8 cellular contexts compared by ENCODE assay signal in the genomic region with DNA sequence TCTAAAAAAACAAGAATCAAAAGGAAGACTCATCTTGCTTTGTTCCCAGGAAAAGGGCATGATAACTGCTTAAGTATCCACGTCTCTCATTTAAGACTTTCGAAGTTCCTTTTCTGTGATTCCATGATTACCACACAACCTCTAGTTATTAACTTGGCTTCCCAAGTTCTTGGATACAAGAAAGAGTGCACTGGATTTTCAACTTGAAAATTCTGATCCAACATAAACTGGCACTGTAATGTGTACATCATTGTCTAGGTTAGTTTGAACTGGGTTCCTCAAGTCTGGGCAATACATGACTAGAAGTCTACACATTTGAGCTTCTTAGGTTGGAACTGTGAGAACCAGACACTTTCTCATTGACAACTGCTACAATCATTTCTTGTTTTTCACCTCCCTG. TPM values are rescaled to one million over a fixed set of nuclear protein-coding genes. Genes with fewer than 3 reads are reported as not detected.
DNase-seq lines count a peak whose midpoint lies in the region; ATAC-seq and TF ChIP-seq lines count a peak whose summit lies in the region.

No MANE protein-coding gene starts in this region.

- peak overlapping the region; percentile 86; the same call in 1 of the 2 replicates for H3K23ac ChIP-seq in IMR-90 (ENCODE audit: low read depth, low read length)

- no peak overlapping the region for H2AK5ac ChIP-seq in IMR-90 (ENCODE audit: low read depth, low read length)

- peaks cover 0 to 21% (median 14%) of the 10 kb centered on the region in 8 donors for H3K9me3 Mint-ChIP-seq in CD4-positive, alpha-beta memory T cell
- peaks cover 0 to 27% (median 3%) of the 10 kb centered on the region in 9 donors for H3K9me3 Mint-ChIP-seq in naive thymus-derived CD8-positive, alpha-beta T cell

- H3K9ac ChIP-seq in IMR-90 (ENCODE audit: low read depth, low read length): peak overlapping the region; percentile 82; the same call in 1 of the 2 replicates
- H3K9ac ChIP-seq in mammary epithelial cell (ENCODE audit: insufficient read depth, low read length): peak overlapping the region; percentile 94

- peak overlapping the region; percentile 71 for H3K14ac ChIP-seq in IMR-90 (replicated peaks; ENCODE audit: low read depth, low read length)

- H3K36me3 ChIP-seq in CD4-positive, alpha-beta memory T cell (ENCODE audit: insufficient read depth, low read length): no peaks in the 10 kb centered on the region
- H3K36me3 ChIP-seq in IMR-90 (ENCODE audit: control insufficient read depth, insufficient read depth, low read length): no peaks in the 10 kb centered on the region
- no peaks in the 10 kb centered on the region for H3K36me3 ChIP-seq in mammary epithelial cell (ENCODE audit: insufficient read depth, low read length)

- no CpG with 5 or more reads among the region's 2 CpGs for WGBS in IMR-90 (ENCODE audit: extremely low coverage in 2 of 2, insufficient read length in 1 of 2), 2 experiments
- WGBS in mammary epithelial cell (ENCODE audit: low coverage, missing lambda C conversion rate): 25% methylated on average over 2 of the region's 2 CpGs

- H4K20me1 ChIP-seq in IMR-90 (ENCODE audit: insufficient read depth, low read length): peaks cover 21% of the 10 kb centered on the region
- H4K20me1 ChIP-seq in mammary epithelial cell (ENCODE audit: insufficient read depth, low read length): no peaks in the 10 kb centered on the region

- no peak for ATAC-seq in IMR-90 (ENCODE audit: low read depth)
- ATAC-seq in naive thymus-derived CD8-positive, alpha-beta T cell: no peak
- no peak for ATAC-seq in HG02678 (IDR thresholded peaks at IDR 0.05; ENCODE audit: unreplicated experiment)
- no peak for ATAC-seq in HG03342 (IDR thresholded peaks at IDR 0.05; ENCODE audit: unreplicated experiment)

- dilution Hi-C loops in IMR-90 (cut with HindIII; ENCODE audit: low sequenced_read_pairs, unreplicated experiment) (no loop called here), mammary epithelial cell (cut with HindIII; ENCODE audit: low sequenced_read_pairs) (no loop called here)

- BruUV-seq in IMR-90 (replicated peaks; lab: Mats Ljungman, UMichigan) (no TSS peak), mammary epithelial cell (replicated peaks; lab: Mats Ljungman, UMichigan) (no TSS peak)

- in situ Hi-C loops in IMR-90 (cut with MboI; ENCODE audit: low sequenced_read_pairs): loop anchor here (10.0 kb wide), 1 partner anchor 175 kb away; a partner anchor contains a TSS
- in situ Hi-C loops in mammary epithelial cell (cut with MboI; ENCODE audit: low sequenced_read_pairs in 2 of 2): no loop called here

- CTCF ChIA-PET in CD4-positive, alpha-beta memory T cell (lab: Charles Lee; ENCODE audit: partially characterized antibody): interaction anchor here (2.1 to 3.3 kb wide), 2 partner anchors 64 to 293 kb away, joined by 10 to 13 read pairs; a partner anchor contains a TSS
- CTCF ChIA-PET in IMR-90 (lab: Yijun Ruan, JAX): no interaction called here
- CTCF ChIA-PET in mammary epithelial cell (lab: Charles Lee; ENCODE audit: low non-redundant PET): no interaction called here

- POLR2A ChIA-PET in CD4-positive, alpha-beta memory T cell (lab: Charles Lee; ENCODE audit: partially characterized antibody): interaction anchor here (0.9 to 4.9 kb wide), 7 partner anchors 9 to 298 kb away, joined by 3 to 77 read pairs (median 20); a partner anchor contains a TSS
- POLR2A ChIA-PET in IMR-90 (lab: Charles Lee; ENCODE audit: unreplicated experiment): no interaction called here
- POLR2A ChIA-PET in naive thymus-derived CD8-positive, alpha-beta T cell (lab: Charles Lee): interaction anchor here (1.0 to 4.8 kb wide), 4 partner anchors 28 to 124 kb away, joined by 3 to 60 read pairs (median 11); a partner anchor contains a TSS

- H3K4ac ChIP-seq in IMR-90 (ENCODE audit: low read depth, low read length): peak overlapping the region; percentile 10; the same call in 1 of the 2 replicates

- intact Hi-C loops in CD4-positive, alpha-beta memory T cell (cut with micrococcal nuclease): loop anchor here (5.0 kb wide), 1 partner anchor 307 kb away; no protein-coding TSS in a partner anchor
- intact Hi-C loops in IMR-90 (cut with micrococcal nuclease) (loop anchor here (5.0 kb wide), 2 partner anchors 127 to 307 kb away; no protein-coding TSS in a partner anchor), mammary epithelial cell (cut with micrococcal nuclease) (loop anchor here (5.0 kb wide), 1 partner anchor 63 kb away; a partner anchor contains a TSS)

- H3K79me2 ChIP-seq in mammary epithelial cell (ENCODE audit: insufficient read depth, low read length): peaks cover 94% of the 10 kb centered on the region

- no peak overlapping the region for H3K18ac ChIP-seq in IMR-90 (ENCODE audit: low read depth, low read length)

- H2BK20ac ChIP-seq in IMR-90 (ENCODE audit: low read depth, low read length): no peak overlapping the region

- DNase-seq in CD4-positive, alpha-beta memory T cell: no peak
- no peak for DNase-seq in IMR-90
- peak; percentile 21 for DNase-seq in mammary epithelial cell
- DNase-seq in naive thymus-derived CD8-positive, alpha-beta T cell: no peak
- DNase-seq in putamen (ENCODE audit: low spot score): no peak
- DNase-seq in T1000 (lab: John Stamatoyannopoulos, UW): no peak

- no peak for TF ChIP-seq RAD21 in IMR-90 (IDR thresholded peaks at IDR 0.05; ENCODE audit: low read length)

- peaks cover 84% of the 10 kb centered on the region for H3K4me1 ChIP-seq in CD4-positive, alpha-beta memory T cell (ENCODE audit: insufficient read depth, low read length)
- H3K4me1 ChIP-seq in IMR-90 (ENCODE audit: control insufficient read depth, insufficient read depth, low read length): no peaks in the 10 kb centered on the region; the same call in 1 of the 2 replicates
- H3K4me1 ChIP-seq in mammary epithelial cell (ENCODE audit: insufficient read depth, low read length): peaks cover 6% of the 10 kb centered on the region

- H3K4me2 ChIP-seq in IMR-90 (ENCODE audit: low read depth, low read length) (peak overlapping the region; percentile 32), mammary epithelial cell (ENCODE audit: insufficient read depth, low read depth, low read length) (peak overlapping the region; percentile 91)

- H4K8ac ChIP-seq in IMR-90 (ENCODE audit: low read depth in 2 of 2, low read length in 2 of 2): no peak overlapping the region

- H3K27me3 Mint-ChIP-seq in CD4-positive, alpha-beta memory T cell: no peaks in the 10 kb centered on the region
- H3K27me3 Mint-ChIP-seq in naive thymus-derived CD8-positive, alpha-beta T cell: no peaks in the 10 kb centered on the region

- no peak overlapping the region for H3K56ac ChIP-seq in IMR-90 (ENCODE audit: extremely low read depth, insufficient read depth, low read length)

- H3K4me1 Mint-ChIP-seq in CD4-positive, alpha-beta memory T cell: peaks cover 41 to 53% (median 47%) of the 10 kb centered on the region in 4 donors
- peaks cover 12 to 71% (median 47%) of the 10 kb centered on the region in 4 donors for H3K4me1 Mint-ChIP-seq in naive thymus-derived CD8-positive, alpha-beta T cell

- no peak overlapping the region for H2AFZ ChIP-seq in IMR-90 (replicated peaks; ENCODE audit: low read length, poor library complexity)
- peak overlapping the region; percentile 38 for H2AFZ ChIP-seq in mammary epithelial cell (ENCODE audit: low read depth, low read length)

- no peak overlapping the region for H2BK120ac ChIP-seq in IMR-90 (ENCODE audit: low read depth, low read length)

- H4K91ac ChIP-seq in IMR-90 (ENCODE audit: insufficient read depth, low read depth, low read length): no peak overlapping the region

- peaks cover 10 to 47% of the 10 kb centered on the region in 2 experiments for H3K79me1 ChIP-seq in IMR-90 (ENCODE audit: low read depth in 1 of 2, low read length in 2 of 2)

- 0 out of 2 replicates have a peak, but pooled peaks cover 2% of the 10 kb centered on the region for H3K9me1 ChIP-seq in IMR-90 (ENCODE audit: insufficient read depth, low read length)

- peak overlapping the region; percentile 28 for H2BK5ac ChIP-seq in IMR-90 (ENCODE audit: low read depth, low read length, poor library complexity, severe bottlenecking)

- peak overlapping the region in 3 of 7 donors; percentile 49 to 89 (median 64) for H3K27ac Mint-ChIP-seq in CD4-positive, alpha-beta memory T cell
- H3K27ac Mint-ChIP-seq in naive thymus-derived CD8-positive, alpha-beta T cell: peak overlapping the region in 7 of 10 donors; percentile 34 to 85 (median 68)

- peak overlapping the region in 1 of 2 donors; percentile 93 for H3K4me3 ChIP-seq in CD4-positive, alpha-beta memory T cell (ENCODE audit: low read length in 2 of 2)
- H3K4me3 ChIP-seq in IMR-90 (ENCODE audit: insufficient read depth, low read depth, low read length) (peak overlapping the region; percentile 68), mammary epithelial cell (replicated peaks in 1 of 3; ENCODE audit: insufficient read depth in 1 of 3, low read depth in 2 of 3, low read length in 3 of 3) (peak overlapping the region; percentile 72 to 95 (median 86))

- no peak overlapping the region for H3K4me3 Mint-ChIP-seq in CD4-positive, alpha-beta memory T cell
- H3K4me3 Mint-ChIP-seq in naive thymus-derived CD8-positive, alpha-beta T cell: peak overlapping the region in 2 of 10 donors; percentile 5 to 53

- no peak overlapping the region for H2AK9ac ChIP-seq in IMR-90 (replicated peaks; ENCODE audit: low read depth, low read length, poor library complexity)

- no peaks in the 10 kb centered on the region for H3K27me3 ChIP-seq in CD4-positive, alpha-beta memory T cell (ENCODE audit: insufficient read depth, low read length)
- H3K27me3 ChIP-seq in IMR-90 (ENCODE audit: control insufficient read depth, insufficient read depth, low read length) (no peaks in the 10 kb centered on the region), mammary epithelial cell (ENCODE audit: insufficient read depth, low read length) (no peaks in the 10 kb centered on the region)

- TF ChIP-seq CTCF in IMR-90 (conservative IDR thresholded peaks at IDR 0.05; ENCODE audit: low read depth, low read length) (no peak), mammary epithelial cell (conservative IDR thresholded peaks at IDR 0.05 in 1 of 2, IDR thresholded peaks at IDR 0.05 in 1 of 2; ENCODE audit: extremely low read depth in 1 of 2, insufficient read depth in 1 of 2, low read depth in 1 of 2, low read length in 2 of 2) (no peak)

- H3K36me3 Mint-ChIP-seq in CD4-positive, alpha-beta memory T cell: peaks cover 10 to 18% of the 10 kb centered on the region in 2 donors
- peaks cover 12 to 26% (median 25%) of the 10 kb centered on the region in 3 donors for H3K36me3 Mint-ChIP-seq in naive thymus-derived CD8-positive, alpha-beta T cell

- H3K9me3 ChIP-seq in CD4-positive, alpha-beta memory T cell (ENCODE audit: control insufficient read depth in 1 of 2, low read length in 2 of 2): no peaks in the 10 kb centered on the region
- H3K9me3 ChIP-seq in IMR-90 (ENCODE audit: control insufficient read depth, insufficient read depth, low read length): no peaks in the 10 kb centered on the region
- H3K9me3 ChIP-seq in mammary epithelial cell (replicated peaks; ENCODE audit: insufficient read depth, low read length): no peaks in the 10 kb centered on the region

- H4K5ac ChIP-seq in IMR-90 (ENCODE audit: low read depth, low read length): no peak overlapping the region

- H2BK15ac ChIP-seq in IMR-90 (ENCODE audit: low read depth, low read length): no peak overlapping the region

- no peak for TF ChIP-seq POLR2A in IMR-90 (IDR thresholded peaks at IDR 0.05; ENCODE audit: low read depth, low read length)

- peak overlapping the region; percentile 28 for H3K27ac ChIP-seq in CD4-positive, alpha-beta memory T cell (ENCODE audit: low read depth, low read length)
- H3K27ac ChIP-seq in IMR-90 (ENCODE audit: insufficient read depth, low read length) (peak overlapping the region; percentile 2; the same call in 1 of the 2 replicates), mammary epithelial cell (ENCODE audit: insufficient read depth, low read depth, low read length) (peak overlapping the region; percentile 84)

RNA-seq across cellular contexts. Expression of a gene that starts 1.6 kb away (rescaled TPM):
- total RNA-seq in CD4-positive, alpha-beta memory T cell: 10 to 100 TPM; 38.4 to 40.6 TPM
- 10 to 100 TPM; 44.5 to 69.9 TPM for polyA plus RNA-seq in CD4-positive, alpha-beta memory T cell
- 7.7 and 11.4 TPM in 2 replicates for total RNA-seq in IMR-90 (2012; rRNA removed)
- polyA plus RNA-seq in IMR-90 (2012; rRNA removed): 2.5 and 2.9 TPM in 2 replicates
- 0.67 and 1.2 TPM in 2 replicates for polyA plus RNA-seq in IMR-90 (2012; cell fraction: cytosol; rRNA removed)
- polyA plus RNA-seq in IMR-90 (2012; cell fraction: nucleus; rRNA removed; ENCODE audit: low replicate concordance): 0.92 and 3.3 TPM in 2 replicates
- total RNA-seq in mammary epithelial cell: 10 to 100 TPM; 10.2 to 20.3 TPM
- 2.8 TPM for polyA plus RNA-seq in mammary epithelial cell
- polyA minus RNA-seq in mammary epithelial cell: 4.3 TPM
- total RNA-seq in naive thymus-derived CD8-positive, alpha-beta T cell: 10 to 100 TPM; 39.5 to 39.7 TPM
- 10 to 100 TPM; 41.2 to 53.9 (median 41.9) TPM for polyA plus RNA-seq in naive thymus-derived CD8-positive, alpha-beta T cell

RNA-seq across cellular contexts. Expression of a gene that starts 1.8 kb away (rescaled TPM):
- 10 to 100 TPM; 11.3 to 11.5 TPM for total RNA-seq in CD4-positive, alpha-beta memory T cell
- polyA plus RNA-seq in CD4-positive, alpha-beta memory T cell: 1 to 10 TPM; 7.2 to 8.8 TPM
- total RNA-seq in IMR-90 (2012; rRNA removed) (11.1 and 13.4 TPM in 2 replicates), mammary epithelial cell (10 to 100 TPM; 10.4 to 18.7 TPM)
- polyA plus RNA-seq in IMR-90 (2012; rRNA removed) (2.5 and 3.1 TPM in 2 replicates), mammary epithelial cell (4.5 TPM)
- 0.79 and 1.2 TPM in 2 replicates for polyA plus RNA-seq in IMR-90 (2012; cell fraction: cytosol; rRNA removed)
- polyA plus RNA-seq in IMR-90 (2012; cell fraction: nucleus; rRNA removed; ENCODE audit: low replicate concordance): 1.2 and 10.1 TPM in 2 replicates
- 16.5 TPM for polyA minus RNA-seq in mammary epithelial cell
- total RNA-seq in naive thymus-derived CD8-positive, alpha-beta T cell: 10 to 100 TPM; 14.8 to 18.3 TPM
- polyA plus RNA-seq in naive thymus-derived CD8-positive, alpha-beta T cell: 10 to 100 TPM in 1 of 3 donors, 1 to 10 TPM in 2; 7.6 to 13.3 (median 10.0) TPM

Comparison
In these comparisons a context has a peak if more than half of its experiments do, and no peak if none do; other contexts are left out.
1. H3K27ac ChIP-seq: peak in every context shown above with its lines; median percentile 84 in mammary epithelial cell; 28 in CD4-positive, alpha-beta memory T cell; 2 in IMR-90.